9 cellular contexts compared by ENCODE assay signal in genomic region chr11:46674463-46675287, GRCh38. TPM values are rescaled to one million over a fixed set of nuclear protein-coding genes. Genes with fewer than 3 reads are reported as not detected.
A peak's percentile ranks its signal among the peaks of the same experiment; 100 is the strongest.
DNase-seq lines count a peak whose midpoint lies in the region; ATAC-seq, FAIRE-seq and TF ChIP-seq lines count a peak whose summit lies in the region.
"Had no signal": no experiment of that assay in that cellular context is flagged by ENCODE, and none has a peak within 500 bp of the region (broad histone marks: within the 10 kb centered on the region; RNA-seq: fewer than 3 reads in every experiment).

No MANE protein-coding gene starts in this region.

- peak overlapping the region; percentile 83 for H3K27ac Mint-ChIP-seq in activated CD4-positive, alpha-beta memory T cell treated with anti-CD3 and anti-CD28 coated beads, Interleukin-2, amount 10 ng/mL, durations not matched to agents 7 days and 5 days

- H3K27me3 Mint-ChIP-seq in activated CD4-positive, alpha-beta memory T cell treated with anti-CD3 and anti-CD28 coated beads, Interleukin-2, amount 10 ng/mL, durations not matched to agents 7 days and 5 days: no peaks in the 10 kb centered on the region

- WGBS in heart left ventricle, 4 donors: 54 to 62% (median 55%) methylated on average over 12 of the region's 12 CpGs

- FAIRE-seq in GM12892 (lab: Jason Lieb, UNC): no peak

- H3K4me1 Mint-ChIP-seq in activated CD4-positive, alpha-beta memory T cell treated with anti-CD3 and anti-CD28 coated beads, Interleukin-2, amount 10 ng/mL, durations not matched to agents 7 days and 5 days: peaks cover 59% of the 10 kb centered on the region

- no peaks in the 10 kb centered on the region for H3K9me3 Mint-ChIP-seq in activated CD4-positive, alpha-beta memory T cell treated with anti-CD3 and anti-CD28 coated beads, Interleukin-2, amount 10 ng/mL, durations not matched to agents 7 days and 5 days

- ATAC-seq in heart left ventricle: peak; percentile 21 to 43 (median 36)
- peak; percentile 59 for ATAC-seq in sciatic nerve
- no peak for ATAC-seq in HG03039 (IDR thresholded peaks at IDR 0.05; ENCODE audit: unreplicated experiment)

- peak; percentile 78 for DNase-seq in Jurkat, Clone E6-1 (ENCODE audit: low read depth, low spot score)
- peak; percentile 30 for DNase-seq in activated CD4-positive, alpha-beta memory T cell treated with anti-CD3 and anti-CD28 coated beads, Interleukin-2, amount 10 ng/mL, durations not matched to agents 7 days and 5 days
- DNase-seq in heart left ventricle (peak in 4 of 5 donors; percentile 21 to 76 (median 58)), sciatic nerve (ENCODE audit: low spot score) (peak; percentile 55), GM12892 (ENCODE audit: insufficient read length) (no peak), NCI-H345 treated with DMSO at 0.1 percent for 48 hours (lab: John Stamatoyannopoulos, UW; ENCODE audit: unreplicated experiment) (no peak)
- DNase-seq in stimulated activated CD4-positive, alpha-beta T cell treated with anti-CD3 and anti-CD28 coated beads, Interleukin-1b, Interleukin-23, amount 100 ng/mL, for 48 hours: no peak

- intact Hi-C loops in heart left ventricle (cut with DNase I) (no loop called here), sciatic nerve (cut with DNase I) (no loop called here)

- TF ChIP-seq CTCF in heart left ventricle (IDR thresholded peaks at IDR 0.05): peak in 1 of 12 donors; percentile 2

- no peaks in the 10 kb centered on the region for H3K27me3 ChIP-seq in heart left ventricle

- no peak for TF ChIP-seq POLR2A in heart left ventricle (IDR thresholded peaks at IDR 0.05)
- no peak for TF ChIP-seq POLR2A in GM12892 (IDR thresholded peaks at IDR 0.05; ENCODE audit: low read depth, low read length)

- peaks cover 0 to 79% (median 67%) of the 10 kb centered on the region in 9 donors for H3K36me3 ChIP-seq in heart left ventricle

- no peaks in the 10 kb centered on the region for H3K9me3 ChIP-seq in heart left ventricle

- CTCF ChIA-PET in activated CD4-positive, alpha-beta memory T cell treated with anti-CD3 and anti-CD28 coated beads, Interleukin-2, amount 10 ng/mL, durations not matched to agents 7 days and 5 days (lab: Charles Lee): interaction anchor here (1.1 to 1.8 kb wide), 2 partner anchors 57 to 184 kb away, joined by 4 to 6 read pairs; partner anchors contain the start of genes ATG13 and HARBI1

- H3K27ac ChIP-seq in heart left ventricle: peak overlapping the region; percentile 63 to 91 (median 78)

- H3K4me3 ChIP-seq in Jurkat, Clone E6-1 (ENCODE audit: low read length): no peak overlapping the region
- H3K4me3 ChIP-seq in heart left ventricle: no peak overlapping the region

- POLR2A ChIA-PET in activated CD4-positive, alpha-beta memory T cell treated with anti-CD3 and anti-CD28 coated beads, Interleukin-2, amount 10 ng/mL, durations not matched to agents 7 days and 5 days (lab: Charles Lee): interaction anchor here (0.8 to 8.5 kb wide), 7 partner anchors 11 to 119 kb away, joined by 3 to 124 read pairs (median 4); partner anchors contain the start of genes AMBRA1, ARHGAP1, ATG13 and HARBI1

- peaks cover 5 to 81% (median 40%) of the 10 kb centered on the region in 12 donors for H3K4me1 ChIP-seq in heart left ventricle

- H3K4me3 Mint-ChIP-seq in activated CD4-positive, alpha-beta memory T cell treated with anti-CD3 and anti-CD28 coated beads, Interleukin-2, amount 10 ng/mL, durations not matched to agents 7 days and 5 days: no peak overlapping the region

- peaks cover 54% of the 10 kb centered on the region for H3K36me3 Mint-ChIP-seq in activated CD4-positive, alpha-beta memory T cell treated with anti-CD3 and anti-CD28 coated beads, Interleukin-2, amount 10 ng/mL, durations not matched to agents 7 days and 5 days (ENCODE audit: low read depth)

RNA-seq across cellular contexts. Expression of gene ARHGAP1, which starts 25.7 kb away (rescaled TPM):
- polyA plus RNA-seq in Jurkat, Clone E6-1 (2012; ENCODE audit: insufficient read depth, insufficient read length): 24.7 TPM
- total RNA-seq in activated CD4-positive, alpha-beta memory T cell treated with anti-CD3 and anti-CD28 coated beads, Interleukin-2, amount 10 ng/mL, durations not matched to agents 7 days and 5 days: 10 to 100 TPM; 77.8 to 79.7 TPM
- total RNA-seq in heart left ventricle: 100 to 1,000 TPM in 4 of 9 donors, 10 to 100 TPM in 5; 57.5 to 309 (median 78.9) TPM
- 10 to 100 TPM; 38.8 to 58.0 TPM for polyA plus RNA-seq in heart left ventricle
- 78.6 TPM for total RNA-seq in sciatic nerve
- 14.7 TPM for polyA plus RNA-seq in GM12892 (2012; ENCODE audit: missing spikeins)

RNA-seq across cellular contexts. Expression of gene ZNF408, which starts 26.2 kb away (rescaled TPM):
- 7.7 TPM for polyA plus RNA-seq in Jurkat, Clone E6-1 (2012; ENCODE audit: insufficient read depth, insufficient read length)
- total RNA-seq in activated CD4-positive, alpha-beta memory T cell treated with anti-CD3 and anti-CD28 coated beads, Interleukin-2, amount 10 ng/mL, durations not matched to agents 7 days and 5 days: 10 to 100 TPM; 17.1 to 17.5 TPM
- total RNA-seq in heart left ventricle: 1 to 10 TPM; 5.3 to 10.0 (median 7.1) TPM
- 1 to 10 TPM; 5.6 to 8.5 TPM for polyA plus RNA-seq in heart left ventricle
- total RNA-seq in sciatic nerve: 6.5 TPM
- 5.1 TPM for polyA plus RNA-seq in GM12892 (2012; ENCODE audit: missing spikeins)

RNA-seq across cellular contexts. Expression of gene F2, which starts 44.3 kb away (rescaled TPM):
- polyA plus RNA-seq in Jurkat, Clone E6-1 (2012; ENCODE audit: insufficient read depth, insufficient read length): not detected
- total RNA-seq in activated CD4-positive, alpha-beta memory T cell treated with anti-CD3 and anti-CD28 coated beads, Interleukin-2, amount 10 ng/mL, durations not matched to agents 7 days and 5 days: not detected
- total RNA-seq in heart left ventricle: under 1 TPM in 2 of 9 donors, not detected in 7; 0.17 to 0.18 TPM
- under 1 TPM in 1 of 2 donors, not detected in 1; 0.08 TPM for polyA plus RNA-seq in heart left ventricle
- not detected for total RNA-seq in sciatic nerve
- not detected for polyA plus RNA-seq in GM12892 (2012; ENCODE audit: missing spikeins)
- total RNA-seq: HT1080 had no signal

RNA-seq across cellular contexts. Expression of gene ATG13, which starts 57.3 kb away (rescaled TPM):
- 86.7 TPM for polyA plus RNA-seq in Jurkat, Clone E6-1 (2012; ENCODE audit: insufficient read depth, insufficient read length)
- 10 to 100 TPM; 70.4 to 72.1 TPM for total RNA-seq in activated CD4-positive, alpha-beta memory T cell treated with anti-CD3 and anti-CD28 coated beads, Interleukin-2, amount 10 ng/mL, durations not matched to agents 7 days and 5 days
- 10 to 100 TPM; 38.8 to 74.8 (median 48.7) TPM for total RNA-seq in heart left ventricle
- polyA plus RNA-seq in heart left ventricle: 10 to 100 TPM; 26.7 to 50.7 TPM
- total RNA-seq in sciatic nerve: 55.1 TPM
- polyA plus RNA-seq in GM12892 (2012; ENCODE audit: missing spikeins): 17.3 TPM

RNA-seq across cellular contexts. Expression of gene HARBI1, which starts 57.6 kb away (rescaled TPM):
- polyA plus RNA-seq in Jurkat, Clone E6-1 (2012; ENCODE audit: insufficient read depth, insufficient read length): 6.4 TPM
- 1 to 10 TPM; 5.6 to 7.3 TPM for total RNA-seq in activated CD4-positive, alpha-beta memory T cell treated with anti-CD3 and anti-CD28 coated beads, Interleukin-2, amount 10 ng/mL, durations not matched to agents 7 days and 5 days
- total RNA-seq in heart left ventricle: 1 to 10 TPM; 2.5 to 4.5 (median 3.5) TPM
- polyA plus RNA-seq in heart left ventricle: 1 to 10 TPM; 2.1 to 3.8 TPM
- total RNA-seq in sciatic nerve: 4.3 TPM
- 3.5 TPM for polyA plus RNA-seq in GM12892 (2012; ENCODE audit: missing spikeins)

Comparison
In these comparisons a context has a peak if more than half of its experiments do, and no peak if none do; other contexts are left out.
1. DNase-seq: peak in Jurkat, Clone E6-1 (single experiment), activated CD4-positive, alpha-beta memory T cell treated with anti-CD3 and anti-CD28 coated beads, Interleukin-2, amount 10 ng/mL, durations not matched to agents 7 days and 5 days (single experiment), heart left ventricle (4 of 5) and sciatic nerve (single experiment); none in GM12892 (single experiment), stimulated activated CD4-positive, alpha-beta T cell treated with anti-CD3 and anti-CD28 coated beads, Interleukin-1b, Interleukin-23, amount 100 ng/mL, for 48 hours (single experiment) and NCI-H345 treated with DMSO at 0.1 percent for 48 hours (single experiment).